1 cellular context compared by ENCODE assay signal in genomic region chr11:83287631-83288030, GRCh38.
TF ChIP-seq lines count a peak whose summit lies in the region.

No MANE protein-coding gene starts in this region.

TF ChIP-seq in GM12878, 131 proteins besides CTCF, POLR2A, EP300 and RAD21:
- TF ChIP-seq NFIC (IDR thresholded peaks at IDR 0.05; ENCODE audit: low read depth, low read length): no peak
- TF ChIP-seq ZNF384 (IDR thresholded peaks at IDR 0.05; ENCODE audit: borderline replicate concordance, low read depth, low read length): peak; percentile 49
- TF ChIP-seq, protein P1, sequence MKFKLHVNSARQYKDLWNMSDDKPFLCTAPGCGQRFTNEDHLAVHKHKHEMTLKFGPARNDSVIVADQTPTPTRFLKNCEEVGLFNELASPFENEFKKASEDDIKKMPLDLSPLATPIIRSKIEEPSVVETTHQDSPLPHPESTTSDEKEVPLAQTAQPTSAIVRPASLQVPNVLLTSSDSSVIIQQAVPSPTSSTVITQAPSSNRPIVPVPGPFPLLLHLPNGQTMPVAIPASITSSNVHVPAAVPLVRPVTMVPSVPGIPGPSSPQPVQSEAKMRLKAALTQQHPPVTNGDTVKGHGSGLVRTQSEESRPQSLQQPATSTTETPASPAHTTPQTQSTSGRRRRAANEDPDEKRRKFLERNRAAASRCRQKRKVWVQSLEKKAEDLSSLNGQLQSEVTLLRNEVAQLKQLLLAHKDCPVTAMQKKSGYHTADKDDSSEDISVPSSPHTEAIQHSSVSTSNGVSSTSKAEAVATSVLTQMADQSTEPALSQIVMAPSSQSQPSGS (IDR thresholded peaks at IDR 0.05; ENCODE audit: low read length): no peak
- TF ChIP-seq, protein P2, sequence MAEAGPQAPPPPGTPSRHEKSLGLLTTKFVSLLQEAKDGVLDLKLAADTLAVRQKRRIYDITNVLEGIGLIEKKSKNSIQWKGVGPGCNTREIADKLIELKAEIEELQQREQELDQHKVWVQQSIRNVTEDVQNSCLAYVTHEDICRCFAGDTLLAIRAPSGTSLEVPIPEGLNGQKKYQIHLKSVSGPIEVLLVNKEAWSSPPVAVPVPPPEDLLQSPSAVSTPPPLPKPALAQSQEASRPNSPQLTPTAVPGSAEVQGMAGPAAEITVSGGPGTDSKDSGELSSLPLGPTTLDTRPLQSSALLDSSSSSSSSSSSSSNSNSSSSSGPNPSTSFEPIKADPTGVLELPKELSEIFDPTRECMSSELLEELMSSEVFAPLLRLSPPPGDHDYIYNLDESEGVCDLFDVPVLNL (IDR thresholded peaks at IDR 0.05; ENCODE audit: low read depth, low read length): no peak
- TF ChIP-seq, protein P3, sequence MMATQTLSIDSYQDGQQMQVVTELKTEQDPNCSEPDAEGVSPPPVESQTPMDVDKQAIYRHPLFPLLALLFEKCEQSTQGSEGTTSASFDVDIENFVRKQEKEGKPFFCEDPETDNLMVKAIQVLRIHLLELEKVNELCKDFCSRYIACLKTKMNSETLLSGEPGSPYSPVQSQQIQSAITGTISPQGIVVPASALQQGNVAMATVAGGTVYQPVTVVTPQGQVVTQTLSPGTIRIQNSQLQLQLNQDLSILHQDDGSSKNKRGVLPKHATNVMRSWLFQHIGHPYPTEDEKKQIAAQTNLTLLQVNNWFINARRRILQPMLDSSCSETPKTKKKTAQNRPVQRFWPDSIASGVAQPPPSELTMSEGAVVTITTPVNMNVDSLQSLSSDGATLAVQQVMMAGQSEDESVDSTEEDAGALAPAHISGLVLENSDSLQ (IDR thresholded peaks at IDR 0.05): peak; percentile 34; the same call in 1 of the 2 replicates
- TF ChIP-seq, protein P4, sequence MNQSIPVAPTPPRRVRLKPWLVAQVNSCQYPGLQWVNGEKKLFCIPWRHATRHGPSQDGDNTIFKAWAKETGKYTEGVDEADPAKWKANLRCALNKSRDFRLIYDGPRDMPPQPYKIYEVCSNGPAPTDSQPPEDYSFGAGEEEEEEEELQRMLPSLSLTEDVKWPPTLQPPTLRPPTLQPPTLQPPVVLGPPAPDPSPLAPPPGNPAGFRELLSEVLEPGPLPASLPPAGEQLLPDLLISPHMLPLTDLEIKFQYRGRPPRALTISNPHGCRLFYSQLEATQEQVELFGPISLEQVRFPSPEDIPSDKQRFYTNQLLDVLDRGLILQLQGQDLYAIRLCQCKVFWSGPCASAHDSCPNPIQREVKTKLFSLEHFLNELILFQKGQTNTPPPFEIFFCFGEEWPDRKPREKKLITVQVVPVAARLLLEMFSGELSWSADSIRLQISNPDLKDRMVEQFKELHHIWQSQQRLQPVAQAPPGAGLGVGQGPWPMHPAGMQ (IDR thresholded peaks at IDR 0.05; ENCODE audit: borderline replicate concordance): no peak
- no peak for TF ChIP-seq EGR1 (IDR thresholded peaks at IDR 0.05; ENCODE audit: borderline replicate concordance in 1 of 2, low read depth in 2 of 2, low read length in 2 of 2)
- no peak for TF ChIP-seq ASH2L (IDR thresholded peaks at IDR 0.05; ENCODE audit: borderline replicate concordance, low read depth)
- TF ChIP-seq BACH1 (IDR thresholded peaks at IDR 0.05; ENCODE audit: borderline replicate concordance): no peak
- no peak for TF ChIP-seq POLR2AphosphoS2 (IDR thresholded peaks at IDR 0.05; ENCODE audit: low read depth, low read length)
TF ChIP-seq in GM12878: peak in this region for 2.
